Comparison of ENCODE assay signal across 9 cellular contexts in genomic region chr6:32152414-32153251, GRCh38. TPM values are rescaled to one million over a fixed set of nuclear protein-coding genes. Genes with fewer than 3 reads are reported as not detected.
A peak's percentile ranks its signal among the peaks of the same experiment; 100 is the strongest.
DNase-seq lines count a peak whose midpoint lies in the region; ATAC-seq, FAIRE-seq and TF ChIP-seq lines count a peak whose summit lies in the region.
"Had no signal": no experiment of that assay in that cellular context is flagged by ENCODE, and none has a peak within 500 bp of the region (broad histone marks: within the 10 kb centered on the region; RNA-seq: fewer than 3 reads in every experiment).

No MANE protein-coding gene starts in this region.

- no peak for TF ChIP-seq POLR2A in A549 (IDR thresholded peaks at IDR 0.05; ENCODE audit: low read length)
- no peak for TF ChIP-seq POLR2A in lower leg skin (IDR thresholded peaks at IDR 0.05)
- no peak for TF ChIP-seq POLR2A in transverse colon (IDR thresholded peaks at IDR 0.05)

- WGBS in A549 (ENCODE audit: missing lambda C conversion rate) = 84% methylated on average over 24 of the region's 24 CpGs
- 24 to 27% methylated on average over 24 of the region's 24 CpGs for WGBS in lower leg skin, 2 donors
- 44 to 68% methylated on average over 11 to 24 of the region's 24 CpGs for WGBS in transverse colon (ENCODE audit: low coverage in 1 of 2), 2 donors

- H3K27ac Mint-ChIP-seq in IgD-negative memory B cell (peak overlapping the region in 1 of 3 donors; percentile 21), chondrocyte (ENCODE audit: unreplicated experiment) (peak overlapping the region; percentile 99)

- H3K27me3 Mint-ChIP-seq in IgD-negative memory B cell (peaks cover 47% of the 10 kb centered on the region), chondrocyte (ENCODE audit: low read depth) (no peaks in the 10 kb centered on the region)

- H3K27me3 ChIP-seq in transverse colon = peaks cover 13% of the 10 kb centered on the region

- POLR2A ChIA-PET in A549 (lab: Yijun Ruan, JAX) = interaction anchor here (1.0 kb wide), 1 partner anchor 65 kb away, joined by 3 read pairs; no protein-coding TSS in a partner anchor

- H3K9me3 ChIP-seq in A549 (no peaks in the 10 kb centered on the region), transverse colon (no peaks in the 10 kb centered on the region), mucosa of descending colon (no peaks in the 10 kb centered on the region)

- CTCF ChIA-PET in A549 (lab: Yijun Ruan, JAX) = interaction anchor here (0.6 to 1.0 kb wide), 4 partner anchors 11 to 702 kb away, joined by 3 to 5 read pairs (median 3); no protein-coding TSS in a partner anchor

- no peaks in the 10 kb centered on the region for H3K36me3 ChIP-seq in transverse colon
- no peaks in the 10 kb centered on the region for H3K36me3 ChIP-seq in mucosa of descending colon (ENCODE audit: low read depth)

- TF ChIP-seq CTCF in A549 (IDR thresholded peaks at IDR 0.05) (no peak), chondrocyte (IDR thresholded peaks at IDR 0.05) (no peak), lower leg skin (IDR thresholded peaks at IDR 0.05) (no peak), transverse colon (IDR thresholded peaks at IDR 0.05) (no peak), mucosa of descending colon (IDR thresholded peaks at IDR 0.05) (no peak)

- H3K4me1 Mint-ChIP-seq in IgD-negative memory B cell (peaks cover 17 to 27% (median 19%) of the 10 kb centered on the region in 3 donors), chondrocyte (ENCODE audit: low read depth) (peaks cover 33% of the 10 kb centered on the region)

- H3K27ac ChIP-seq in A549 (peak overlapping the region; percentile 81 to 85; a peak in 4 of 6 replicates), transverse colon (peak overlapping the region; percentile 85 to 97 (median 90))

- TF ChIP-seq RAD21 in A549 (conservative IDR thresholded peaks at IDR 0.05 in 1 of 2, IDR thresholded peaks at IDR 0.05 in 1 of 2) = no peak

- H3K4me2 ChIP-seq in A549 = peak overlapping the region; percentile 86

- peaks cover 0 to 4% (median 0%) of the 10 kb centered on the region in 3 donors for H3K9me3 Mint-ChIP-seq in IgD-negative memory B cell
- no peaks in the 10 kb centered on the region for H3K9me3 Mint-ChIP-seq in chondrocyte (ENCODE audit: low read depth)

- in situ Hi-C loops in transverse colon (cut with MboI; ENCODE audit: low pct_ligation_motif_present in 1 of 4, low pct_unique_long_range_greater_than_20kb in 1 of 4, low sequenced_read_pairs in 3 of 4) = no loop called here

- no peak for DNase-seq in A549 (ENCODE audit: low read depth in 1 of 2, low spot score in 1 of 2)
- DNase-seq in chondrocyte (ENCODE audit: low spot score) = no peak
- DNase-seq in lower leg skin (ENCODE audit: low spot score in 2 of 2) = no peak
- DNase-seq in transverse colon = no peak
- DNase-seq in mucosa of descending colon = no peak
- no peak for DNase-seq in stimulated activated CD4-positive, alpha-beta T cell treated with anti-CD3 and anti-CD28 coated beads, Interleukin-1b, Interleukin-23, amount 100 ng/mL, for 48 hours

- H3K36me3 Mint-ChIP-seq in IgD-negative memory B cell = no peaks in the 10 kb centered on the region
- peaks cover 8% of the 10 kb centered on the region for H3K36me3 Mint-ChIP-seq in chondrocyte (ENCODE audit: low read depth)

- H3K4me1 ChIP-seq in A549 (peaks cover 14% of the 10 kb centered on the region; the same call in 2 of the 3 replicates), transverse colon (peaks cover 15 to 38% (median 36%) of the 10 kb centered on the region in 4 donors), mucosa of descending colon (ENCODE audit: low read depth) (peaks cover 26% of the 10 kb centered on the region)

- intact Hi-C loops in lower leg skin (cut with DNase I; ENCODE audit: low total_unique reads) (no loop called here), transverse colon (cut with DNase I; ENCODE audit: low total_unique reads) (loop anchor here (1.0 to 5.0 kb wide), 3 partner anchors 22 to 500 kb away; partner anchors contain the start of genes BAG6, FKBPL and PBX2), mucosa of descending colon (cut with DNase I, micrococcal nuclease) (no loop called here)

- ATAC-seq in A549 = no peak
- no peak for ATAC-seq in mucosa of descending colon
- no peak for ATAC-seq in GM18909 (IDR thresholded peaks at IDR 0.05; ENCODE audit: poor library complexity, unreplicated experiment)

- H3K4me3 Mint-ChIP-seq in IgD-negative memory B cell (peak overlapping the region; percentile 26 to 92 (median 84)), chondrocyte (ENCODE audit: unreplicated experiment) (peak overlapping the region; percentile 99)

- FAIRE-seq in A549 (lab: Jason Lieb, UNC) = no peak
- FAIRE-seq: GM12878 had no signal

- TF ChIP-seq EP300 in A549 (IDR thresholded peaks at IDR 0.05) (no peak), transverse colon (IDR thresholded peaks at IDR 0.05; ENCODE audit: low read depth) (no peak)

- peak overlapping the region; percentile 59; the same call in 1 of the 3 replicates for H3K4me3 ChIP-seq in A549
- peak overlapping the region; percentile 76 for H3K4me3 ChIP-seq in lower leg skin (ENCODE audit: low read depth, poor library complexity, severe bottlenecking)
- peak overlapping the region; percentile 48 to 85 (median 70) for H3K4me3 ChIP-seq in transverse colon
- H3K4me3 ChIP-seq in mucosa of descending colon = no peak overlapping the region

TF ChIP-seq in A549, 52 proteins besides CTCF, POLR2A, EP300 and RAD21 (continues in another document):
- TF ChIP-seq KDM1A (IDR thresholded peaks at IDR 0.05; ENCODE audit: low read depth) (no peak), RNF2 (IDR thresholded peaks at IDR 0.05; ENCODE audit: borderline replicate concordance, low read depth) (no peak)

RNA-seq across cellular contexts. Expression of gene PRRT1, which starts 0.9 kb away (rescaled TPM):
- 0.19 and 0.40 TPM in 2 replicates for polyA plus RNA-seq in A549 (2011; rRNA removed)
- polyA plus RNA-seq in A549 (2012; cell fraction: cytosol; rRNA removed) = 0.70 and 1.1 TPM in 2 replicates
- 4.2 and 4.6 TPM in 2 replicates for polyA plus RNA-seq in A549 (2012; cell fraction: nucleus; rRNA removed)
- 0.52 to 1.0 TPM (median 0.63 TPM) in 3 replicates for polyA plus RNA-seq in A549 (2017; fragmentation: RNase III; extraction: RNeasy Plus Mini Kit Qiagen cat#74134 plus additional on column Dnase treatment)
- not detected in 2 replicates for polyA minus RNA-seq in A549 (2011; rRNA and poly(A)+ RNA removed)
- polyA plus RNA-seq in IgD-negative memory B cell = not detected
- 0.73 to 1.6 TPM (median 1.3 TPM) in 3 replicates for total RNA-seq in chondrocyte
- total RNA-seq in lower leg skin = 1 to 10 TPM in 2 of 4 donors, under 1 TPM in 2; 0.56 to 2.6 (median 0.94) TPM
- total RNA-seq in transverse colon = 1 to 10 TPM in 2 of 4 donors, not detected in 2; 2.4 to 2.7 TPM
- total RNA-seq in mucosa of descending colon = 1 to 10 TPM in 2 of 3 donors, under 1 TPM in 1; 0.96 to 6.6 (median 2.0) TPM

RNA-seq across cellular contexts. Expression of gene PPT2, which starts 1.3 kb away (rescaled TPM):
- polyA plus RNA-seq in A549 (2011; rRNA removed) (11.7 and 18.2 TPM in 2 replicates), A549 (2017; fragmentation: RNase III; extraction: RNeasy Plus Mini Kit Qiagen cat#74134 plus additional on column Dnase treatment) (7.7 to 9.3 TPM (median 9.2 TPM) in 3 replicates), IgD-negative memory B cell (1.5 TPM)
- 9.3 and 12.0 TPM in 2 replicates for polyA plus RNA-seq in A549 (2012; cell fraction: cytosol; rRNA removed)
- 15.3 and 19.2 TPM in 2 replicates for polyA plus RNA-seq in A549 (2012; cell fraction: nucleus; rRNA removed)
- 5.1 and 10.9 TPM in 2 replicates for polyA minus RNA-seq in A549 (2011; rRNA and poly(A)+ RNA removed)
- total RNA-seq in chondrocyte (35.6 to 37.9 TPM (median 35.8 TPM) in 3 replicates), lower leg skin (100 to 1,000 TPM in 1 of 4 donors, 10 to 100 TPM in 3; 36.6 to 220 (median 56.9) TPM), transverse colon (10 to 100 TPM; 13.1 to 80.0 (median 28.1) TPM), mucosa of descending colon (10 to 100 TPM; 16.8 to 37.2 (median 34.4) TPM)

RNA-seq across cellular contexts. Expression of gene EGFL8, which starts 11.8 kb away (rescaled TPM):
- polyA plus RNA-seq in A549 (2011; rRNA removed) = 1.6 and 2.0 TPM in 2 replicates
- 1.7 and 2.0 TPM in 2 replicates for polyA plus RNA-seq in A549 (2012; cell fraction: cytosol; rRNA removed)
- 18.7 and 19.2 TPM in 2 replicates for polyA plus RNA-seq in A549 (2012; cell fraction: nucleus; rRNA removed)
- 2.8 to 3.1 TPM (median 2.9 TPM) in 3 replicates for polyA plus RNA-seq in A549 (2017; fragmentation: RNase III; extraction: RNeasy Plus Mini Kit Qiagen cat#74134 plus additional on column Dnase treatment)
- polyA minus RNA-seq in A549 (2011; rRNA and poly(A)+ RNA removed) = 0.24 and 0.37 TPM in 2 replicates
- not detected for polyA plus RNA-seq in IgD-negative memory B cell
- total RNA-seq in chondrocyte = 14.3 to 16.3 TPM (median 15.4 TPM) in 3 replicates
- 10 to 100 TPM; 12.5 to 40.8 (median 18.6) TPM for total RNA-seq in lower leg skin
- total RNA-seq in transverse colon = 10 to 100 TPM in 3 of 4 donors, 1 to 10 TPM in 1; 2.6 to 79.4 (median 16.2) TPM
- total RNA-seq in mucosa of descending colon = 10 to 100 TPM; 16.9 to 32.1 (median 21.5) TPM

RNA-seq across cellular contexts. Expression of gene FKBPL, which starts 22.5 kb away (rescaled TPM):
- polyA plus RNA-seq in A549 (2011; rRNA removed) (3.5 and 3.8 TPM in 2 replicates), A549 (2017; fragmentation: RNase III; extraction: RNeasy Plus Mini Kit Qiagen cat#74134 plus additional on column Dnase treatment) (7.0 to 7.5 TPM (median 7.2 TPM) in 3 replicates), IgD-negative memory B cell (4.1 TPM)
- polyA plus RNA-seq in A549 (2012; cell fraction: cytosol; rRNA removed) = 4.2 and 4.5 TPM in 2 replicates
- 3.3 and 3.4 TPM in 2 replicates for polyA plus RNA-seq in A549 (2012; cell fraction: nucleus; rRNA removed)
- polyA minus RNA-seq in A549 (2011; rRNA and poly(A)+ RNA removed) = 3.3 and 3.5 TPM in 2 replicates
- total RNA-seq in chondrocyte (4.3 to 6.3 TPM (median 4.9 TPM) in 3 replicates), lower leg skin (10 to 100 TPM in 1 of 4 donors, 1 to 10 TPM in 3; 5.8 to 12.5 (median 8.0) TPM), transverse colon (1 to 10 TPM in 2 of 4 donors, not detected in 2; 3.0 to 3.3 TPM), mucosa of descending colon (1 to 10 TPM; 5.0 to 6.8 (median 5.3) TPM)

RNA-seq across cellular contexts. Expression of gene AGPAT1, which starts 23.3 kb away (rescaled TPM):
- 40.6 and 50.0 TPM in 2 replicates for polyA plus RNA-seq in A549 (2011; rRNA removed)
- polyA plus RNA-seq in A549 (2012; cell fraction: cytosol; rRNA removed) = 47.2 and 63.8 TPM in 2 replicates
- 51.0 and 53.0 TPM in 2 replicates for polyA plus RNA-seq in A549 (2012; cell fraction: nucleus; rRNA removed)
- 28.7 to 30.0 TPM (median 29.4 TPM) in 3 replicates for polyA plus RNA-seq in A549 (2017; fragmentation: RNase III; extraction: RNeasy Plus Mini Kit Qiagen cat#74134 plus additional on column Dnase treatment)
- 85.6 and 105 TPM in 2 replicates for polyA minus RNA-seq in A549 (2011; rRNA and poly(A)+ RNA removed)
- 17.2 TPM for polyA plus RNA-seq in IgD-negative memory B cell
- total RNA-seq in chondrocyte = 66.7 to 77.2 TPM (median 67.0 TPM) in 3 replicates
- 10 to 100 TPM; 18.8 to 53.2 (median 28.0) TPM for total RNA-seq in lower leg skin
- 10 to 100 TPM; 17.9 to 67.2 (median 50.1) TPM for total RNA-seq in transverse colon
- total RNA-seq in mucosa of descending colon = 10 to 100 TPM; 49.0 to 60.1 (median 56.2) TPM
